ENCODE assay signal across 1 cellular context in the genomic region with DNA sequence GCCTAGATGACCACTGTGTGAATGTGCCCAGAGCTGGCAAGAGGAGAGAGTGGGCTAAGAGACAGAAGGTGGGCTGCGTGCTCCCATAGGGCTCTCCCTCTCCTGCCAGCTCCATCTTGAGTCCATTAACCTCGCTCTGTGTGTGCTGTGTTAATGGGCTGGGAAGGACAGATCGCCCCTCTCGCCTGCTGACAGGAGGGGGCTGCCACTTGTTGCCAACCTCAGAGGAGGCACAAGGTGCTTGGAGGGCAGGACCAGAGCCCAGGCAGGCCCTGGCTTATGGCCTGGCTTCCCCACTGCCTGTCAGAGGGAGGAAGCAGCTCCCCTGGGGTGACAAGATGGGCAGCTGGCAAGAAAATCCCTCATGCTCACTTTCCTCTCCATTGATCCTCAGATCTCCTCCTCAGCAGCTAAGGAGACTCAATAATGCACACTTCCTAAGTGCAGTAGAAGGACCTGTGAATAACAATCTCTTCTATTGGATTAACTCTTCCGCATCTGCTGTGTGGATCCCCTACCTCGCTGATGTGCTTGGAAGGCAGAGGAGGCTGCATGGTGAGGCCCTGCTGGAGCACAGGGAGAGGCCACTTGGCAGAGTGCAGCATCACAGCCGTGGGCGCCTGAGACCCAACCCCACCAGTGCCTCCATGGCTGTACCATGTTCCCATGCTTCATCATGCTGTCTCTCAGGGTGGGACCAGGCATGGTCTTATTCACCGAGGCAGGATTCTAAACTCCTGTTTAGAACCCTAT.
TF ChIP-seq lines count a peak whose summit lies in the region.

No MANE protein-coding gene starts in this region.

TF ChIP-seq in H1, 55 proteins besides CTCF, POLR2A, EP300 and RAD21:
- TF ChIP-seq SP1 (IDR thresholded peaks at IDR 0.05; ENCODE audit: low read depth, low read length) (no peak), NANOG (IDR thresholded peaks at IDR 0.05; ENCODE audit: insufficient read depth, low read depth, low read length, poor library complexity, severe bottlenecking) (no peak), RBBP5 (IDR thresholded peaks at IDR 0.05; ENCODE audit: borderline replicate concordance, low read depth, low read length) (no peak), RXRA (IDR thresholded peaks at IDR 0.05; ENCODE audit: insufficient read depth, low read depth, low read length) (no peak), SP2 (IDR thresholded peaks at IDR 0.05; ENCODE audit: low read length) (no peak), SIRT6 (IDR thresholded peaks at IDR 0.05; ENCODE audit: low read length) (no peak), CHD7 (IDR thresholded peaks at IDR 0.05; ENCODE audit: insufficient replicate concordance, low read length) (no peak), ATF2 (IDR thresholded peaks at IDR 0.05; ENCODE audit: low read length) (no peak), JUN (IDR thresholded peaks at IDR 0.05; ENCODE audit: low read depth, low read length) (no peak), SP4 (IDR thresholded peaks at IDR 0.05; ENCODE audit: low read length) (no peak), CHD2 (IDR thresholded peaks at IDR 0.05; ENCODE audit: low read length) (no peak), ATF3 (IDR thresholded peaks at IDR 0.05; ENCODE audit: insufficient read depth, low read depth, low read length) (no peak), TAF1 (IDR thresholded peaks at IDR 0.05; ENCODE audit: low read depth, low read length) (no peak)
- TF ChIP-seq, protein P1, sequence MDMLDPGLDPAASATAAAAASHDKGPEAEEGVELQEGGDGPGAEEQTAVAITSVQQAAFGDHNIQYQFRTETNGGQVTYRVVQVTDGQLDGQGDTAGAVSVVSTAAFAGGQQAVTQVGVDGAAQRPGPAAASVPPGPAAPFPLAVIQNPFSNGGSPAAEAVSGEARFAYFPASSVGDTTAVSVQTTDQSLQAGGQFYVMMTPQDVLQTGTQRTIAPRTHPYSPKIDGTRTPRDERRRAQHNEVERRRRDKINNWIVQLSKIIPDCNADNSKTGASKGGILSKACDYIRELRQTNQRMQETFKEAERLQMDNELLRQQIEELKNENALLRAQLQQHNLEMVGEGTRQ (IDR thresholded peaks at IDR 0.05; ENCODE audit: low read length) = no peak
